8 cellular contexts compared by ENCODE assay signal in the genomic region with DNA sequence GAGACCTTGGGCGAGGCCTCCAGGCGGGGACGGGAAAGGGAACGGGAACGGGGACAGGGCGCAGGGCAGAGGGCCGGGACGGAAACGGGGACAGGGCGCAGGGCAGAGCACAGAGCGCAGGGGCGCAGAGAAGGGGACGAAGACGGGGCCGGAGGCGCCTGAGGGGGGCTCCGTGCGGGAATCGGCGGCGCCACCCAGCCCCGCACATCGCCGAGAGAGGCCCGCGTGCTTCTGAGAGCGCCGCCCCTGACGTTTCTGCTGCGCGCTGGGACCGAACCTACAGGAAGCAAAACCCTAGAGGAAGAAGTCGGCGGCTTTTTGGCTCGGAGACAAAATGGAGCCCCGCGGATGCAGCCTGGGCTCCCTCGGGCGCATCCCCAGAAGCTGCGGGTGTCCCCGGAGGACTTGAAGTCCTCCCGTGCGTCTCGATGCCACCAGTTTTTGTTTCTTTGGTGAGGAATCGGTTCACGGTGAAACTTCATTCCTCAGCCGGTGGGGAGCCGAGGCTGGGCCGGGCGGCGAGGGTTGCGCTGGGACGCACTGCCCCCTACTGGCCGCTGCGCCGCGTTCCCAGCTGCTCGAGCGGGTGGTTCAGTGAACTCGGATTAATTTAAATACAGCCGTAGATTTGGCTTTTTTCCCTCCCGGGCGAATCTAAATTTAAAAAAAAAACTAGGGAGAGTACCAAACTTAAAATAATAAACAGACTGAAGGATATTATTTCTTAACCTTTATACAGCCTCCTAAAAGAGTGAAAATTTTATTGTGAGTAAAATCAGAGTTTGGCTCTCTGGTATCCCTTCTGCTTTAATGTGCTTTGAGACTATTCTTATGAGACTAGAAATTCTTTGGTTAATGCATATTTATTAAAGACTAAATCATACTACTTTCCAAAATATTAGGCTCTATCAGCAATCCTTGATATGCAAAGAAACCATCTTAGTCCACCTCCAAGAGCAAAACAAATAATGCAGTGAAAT.
DNase-seq lines count a peak whose midpoint lies in the region; ATAC-seq and TF ChIP-seq lines count a peak whose summit lies in the region.

No MANE protein-coding gene starts in this region.

- peak; percentile 95 for TF ChIP-seq CTCF in coronary artery (IDR thresholded peaks at IDR 0.05)

- DNase-seq in NCI-H748 (lab: John Stamatoyannopoulos, UW; ENCODE audit: unreplicated experiment) (peak; percentile 62), NCI-H748 treated with DMSO at 0.1 percent for 48 hours (lab: John Stamatoyannopoulos, UW) (no peak), NCI-H128 (lab: John Stamatoyannopoulos, UW; ENCODE audit: unreplicated experiment) (peak; percentile 5), coronary artery (ENCODE audit: low spot score) (peak; percentile 89), left kidney (ENCODE audit: low read depth, low spot score) (peak; percentile 93)
- peak; percentile 80 for DNase-seq in activated CD4-positive, alpha-beta T cell treated with anti-CD3 and anti-CD28 coated beads for 48 hours
- DNase-seq in stimulated activated CD4-positive, alpha-beta T cell treated with anti-CD3 and anti-CD28 coated beads, Interleukin-1b, Interleukin-23, amount 100 ng/mL, for 24 hours (ENCODE audit: low read depth in 4 of 4, low spot score in 1 of 4): peak; percentile 41 to 58 (median 46)

- H3K27ac ChIP-seq in coronary artery: peak overlapping the region; percentile 80 to 95

- ATAC-seq in HG02763 (IDR thresholded peaks at IDR 0.05; ENCODE audit: unreplicated experiment): peak; percentile 96

- peak overlapping the region; percentile 86 for H3K4me3 ChIP-seq in coronary artery
